ENCODE assay signal across 22 cellular contexts in genomic region chr1:184739796-184740195, GRCh38.
"Had no signal": no experiment of that assay in that cellular context is flagged by ENCODE, and none has a peak within 500 bp of the region (broad histone marks: within the 10 kb centered on the region; RNA-seq: fewer than 3 reads in every experiment).

No MANE protein-coding gene starts in this region.

- H3K9me3 ChIP-seq: SJSA1 had no signal

- H3K4me3 ChIP-seq: cardiac muscle cell, SJSA1 had no signal

- DNase-seq: activated CD4-positive, alpha-beta T cell treated with anti-CD3 and anti-CD28 coated beads for 4 hours; activated CD8-positive, alpha-beta memory T cell treated with anti-CD3 and anti-CD28 coated beads, Interleukin-2, amount 50 U/mL, for 4 hours; activated CD8-positive, alpha-beta T cell treated with anti-CD3 and anti-CD28 coated beads for 36 hours; activated gamma-delta T cell treated with Interleukin-2 at 50 U/mL for 16 hours; activated naive CD4-positive, alpha-beta T cell treated with anti-CD3 and anti-CD28 coated beads, Interleukin-2, amount 10 ng/mL, durations not matched to agents 7 days and 5 days; activated naive CD8-positive, alpha-beta T cell treated with anti-CD3 and anti-CD28 coated beads for 36 hours; activated T-cell treated with anti-CD3 and anti-CD28 coated beads, Interleukin-2, amount 50 U/mL, for 72 hours; brain microvascular endothelial cell; Karpas-422; NCI-H1092; NCI-H1436; NCI-H1694 treated with DMSO at 0.1 percent for 48 hours; NCI-H2029 treated with DMSO at 0.1 percent for 48 hours; NCI-H2171; NCI-H2227 treated with DMSO at 0.1 percent for 48 hours; NCI-H446 treated with DMSO at 0.1 percent for 48 hours; NCI-H524 treated with DMSO at 0.1 percent for 48 hours; SHP77 had no signal

- ATAC-seq: activated CD4-positive, CD25-positive, alpha-beta regulatory T cell treated with anti-CD3 and anti-CD28 coated beads, Interleukin-2, amount 50 U/mL, for 24 hours; activated CD8-positive, alpha-beta T cell treated with anti-CD3 and anti-CD28 coated beads for 36 hours; activated T-cell treated with anti-CD3 and anti-CD28 coated beads, Interleukin-2, amount 50 U/mL, for 72 hours; SK-N-SH treated with all-trans-retinoic acid at 6 μM for 48 hours had no signal

- H3K4me1 ChIP-seq: SJSA1 had no signal

- H3K36me3 ChIP-seq: SJSA1 had no signal

- H3K27ac ChIP-seq: brain microvascular endothelial cell, cardiac muscle cell, SJSA1 had no signal

- H3K27me3 ChIP-seq: brain microvascular endothelial cell, cardiac muscle cell, SJSA1 had no signal
